29 cellular contexts compared by ENCODE assay signal in genomic region chr5:67265951-67266350, GRCh38.
"Had no signal": no experiment of that assay in that cellular context is flagged by ENCODE, and none has a peak within 500 bp of the region (broad histone marks: within the 10 kb centered on the region; RNA-seq: fewer than 3 reads in every experiment).

No MANE protein-coding gene starts in this region.

- ATAC-seq: body of pancreas; effector memory CD8-positive, alpha-beta T cell; foreskin keratinocyte; left cardiac atrium; left ventricle myocardium superior; naive thymus-derived CD4-positive, alpha-beta T cell; stimulated activated naive B cell treated with anti-CD40 and anti-IgM and Interleukin-4, amounts not matched to agents 10 μg/mL and 1 μg/mL and 100 μg/mL, for 72 hours had no signal

- H3K27ac Mint-ChIP-seq: activated B cell treated with CpG ODN at 0.5 μM for 24 hours; activated naive CD8-positive, alpha-beta T cell; activated T-cell treated with anti-CD3 and anti-CD28 coated beads, Interleukin-2, amount 50 U/mL, for 72 hours; effector memory CD8-positive, alpha-beta T cell; mesothelial cell of epicardium; naive thymus-derived CD4-positive, alpha-beta T cell; stimulated activated naive B cell treated with anti-CD40 and anti-IgM and Interleukin-4, amounts not matched to agents 10 μg/mL and 1 μg/mL and 100 μg/mL, for 72 hours; T-helper 2 cell treated with Interferon-gamma antibody and Interleukin-4, amounts not matched to agents 5 μg/mL and 100 μg/mL, for 36 hours had no signal

- H3K4me3 Mint-ChIP-seq: activated B cell treated with CpG ODN at 0.5 μM for 24 hours; activated naive CD8-positive, alpha-beta T cell; activated T-cell treated with anti-CD3 and anti-CD28 coated beads, Interleukin-2, amount 50 U/mL, for 72 hours; effector memory CD8-positive, alpha-beta T cell; mesothelial cell of epicardium; naive thymus-derived CD4-positive, alpha-beta T cell; neural crest cell; stimulated activated naive B cell treated with anti-CD40 and anti-IgM and Interleukin-4, amounts not matched to agents 10 μg/mL and 1 μg/mL and 100 μg/mL, for 72 hours; T-helper 2 cell treated with Interferon-gamma antibody and Interleukin-4, amounts not matched to agents 5 μg/mL and 100 μg/mL, for 36 hours had no signal

- H3K4me3 ChIP-seq: body of pancreas, cardiac muscle cell, coronary artery, right atrium auricular region, stomach, suprapubic skin, tibial artery had no signal

- DNase-seq: activated B cell treated with CpG ODN at 0.5 μM for 24 hours; activated effector memory CD4-positive, alpha-beta T cell treated with Interleukin-2 at 50 U/mL for 16 hours; activated naive CD4-positive, alpha-beta T cell treated with Interleukin-2 at 50 U/mL for 16 hours; activated T-cell treated with anti-CD3 and anti-CD28 coated beads for 4 hours; activated T-cell treated with anti-CD3 and anti-CD28 coated beads, Interleukin-2, amount 50 U/mL, for 72 hours; aorta; body of pancreas; cerebellar nuclear complex; effector memory CD8-positive, alpha-beta T cell; foreskin keratinocyte; glutamatergic neuron; left cardiac atrium; left ventricle myocardium superior; naive thymus-derived CD4-positive, alpha-beta T cell; nucleus accumbens; stimulated activated CD4-positive, alpha-beta T cell treated with anti-CD3 and anti-CD28 coated beads, Interleukin-15, amount 100 ng/mL, for 24 hours; stimulated activated CD4-positive, alpha-beta T cell treated with anti-CD3 and anti-CD28 coated beads, Interleukin-2, amount 100 ng/mL, for 24 hours; stimulated activated naive B cell treated with anti-CD40 and anti-IgM and Interleukin-4, amounts not matched to agents 10 μg/mL and 1 μg/mL and 100 μg/mL, for 72 hours; stomach; T-helper 1 cell; tibial artery had no signal

- H3K27me3 ChIP-seq: body of pancreas, cardiac muscle cell, foreskin keratinocyte, right atrium auricular region, stomach, suprapubic skin, tibial artery had no signal

- H3K27me3 Mint-ChIP-seq: activated B cell treated with CpG ODN at 0.5 μM for 24 hours; activated naive CD8-positive, alpha-beta T cell; effector memory CD8-positive, alpha-beta T cell; stimulated activated naive B cell treated with anti-CD40 and anti-IgM and Interleukin-4, amounts not matched to agents 10 μg/mL and 1 μg/mL and 100 μg/mL, for 72 hours had no signal

- H3K36me3 Mint-ChIP-seq: activated naive CD8-positive, alpha-beta T cell; mesothelial cell of epicardium; naive thymus-derived CD4-positive, alpha-beta T cell; stimulated activated naive B cell treated with anti-CD40 and anti-IgM and Interleukin-4, amounts not matched to agents 10 μg/mL and 1 μg/mL and 100 μg/mL, for 72 hours had no signal

- H3K27ac ChIP-seq: body of pancreas, cardiac muscle cell, coronary artery, foreskin keratinocyte, right atrium auricular region, suprapubic skin had no signal

- H3K36me3 ChIP-seq: cardiac muscle cell, right atrium auricular region, stomach, suprapubic skin, tibial artery had no signal

- H3K9me3 ChIP-seq: body of pancreas, right atrium auricular region, stomach, suprapubic skin, tibial artery had no signal

- H3K4me1 Mint-ChIP-seq: activated B cell treated with CpG ODN at 0.5 μM for 24 hours; naive thymus-derived CD4-positive, alpha-beta T cell; stimulated activated naive B cell treated with anti-CD40 and anti-IgM and Interleukin-4, amounts not matched to agents 10 μg/mL and 1 μg/mL and 100 μg/mL, for 72 hours had no signal

- H3K9me3 Mint-ChIP-seq: activated B cell treated with CpG ODN at 0.5 μM for 24 hours; activated T-cell treated with anti-CD3 and anti-CD28 coated beads, Interleukin-2, amount 50 U/mL, for 72 hours; effector memory CD8-positive, alpha-beta T cell; stimulated activated naive B cell treated with anti-CD40 and anti-IgM and Interleukin-4, amounts not matched to agents 10 μg/mL and 1 μg/mL and 100 μg/mL, for 72 hours; T-helper 2 cell treated with Interferon-gamma antibody and Interleukin-4, amounts not matched to agents 5 μg/mL and 100 μg/mL, for 36 hours had no signal
